In genomic region chr4:141210168-141210567, GRCh38 we compare ENCODE assay signal across 26 cellular contexts.
"Had no signal": no experiment of that assay in that cellular context is flagged by ENCODE, and none has a peak within 500 bp of the region (broad histone marks: within the 10 kb centered on the region; RNA-seq: fewer than 3 reads in every experiment).

No MANE protein-coding gene starts in this region.

- H3K4me1 ChIP-seq: esophagus squamous epithelium, lower lobe of right lung, psoas muscle, spleen, transverse colon, vagina had no signal

- H3K27me3 ChIP-seq: esophagus squamous epithelium, heart right ventricle, ovary, transverse colon, vagina had no signal

- H3K27ac ChIP-seq: esophagus squamous epithelium, heart right ventricle, lower lobe of right lung, ovary, psoas muscle, skin epidermis, spleen, thoracic aorta, transverse colon, vagina had no signal

- DNase-seq: cortex of kidney; effector memory CD8-positive, alpha-beta T cell; erythroblast; esophagus squamous epithelium; foreskin melanocyte; glutamatergic neuron; heart right ventricle; hippocampal formation; islet precursor cell; kidney glomerular epithelial cell; left colon; left ventricle myocardium superior; lower lobe of right lung; natural killer cell; occipital lobe; ovary; posterior cingulate gyrus; psoas muscle; right cardiac atrium; spleen; stimulated activated CD4-positive, alpha-beta T cell treated with anti-CD3 and anti-CD28 coated beads, Interleukin-4, amount 100 ng/mL, for 4 hours; transverse colon had no signal

- H3K9me3 ChIP-seq: esophagus squamous epithelium, lower lobe of right lung, ovary, psoas muscle, spleen, thoracic aorta, transverse colon, vagina had no signal

- ATAC-seq: effector memory CD8-positive, alpha-beta T cell; heart right ventricle; left colon; left ventricle myocardium superior; natural killer cell; psoas muscle; right cardiac atrium; stimulated activated memory B cell treated with anti-CD40 and anti-IgM and Interleukin-4, amounts not matched to agents 10 μg/mL and 1 μg/mL and 100 μg/mL, for 72 hours had no signal

- H3K36me3 ChIP-seq: esophagus squamous epithelium, heart right ventricle, lower lobe of right lung, ovary, spleen, thoracic aorta, transverse colon, vagina had no signal

- H3K4me3 ChIP-seq: esophagus squamous epithelium, heart right ventricle, lower lobe of right lung, ovary, psoas muscle, skin epidermis, spleen, thoracic aorta, transverse colon, vagina had no signal
